In genomic region chrX:40083120-40083978, GRCh38 we compare ENCODE assay signal across 8 cellular contexts. TPM values are rescaled to one million over a fixed set of nuclear protein-coding genes. Genes with fewer than 3 reads are reported as not detected.
A peak's percentile ranks its signal among the peaks of the same experiment; 100 is the strongest.
DNase-seq lines count a peak whose midpoint lies in the region; ATAC-seq and TF ChIP-seq lines count a peak whose summit lies in the region.

No MANE protein-coding gene starts in this region.

- H3K27ac Mint-ChIP-seq in activated B cell treated with CpG ODN at 0.5 μM for 24 hours = no peak overlapping the region

- DNase-seq in activated B cell treated with CpG ODN at 0.5 μM for 24 hours = peak; percentile 25
- peak in 1 of 2 donors; percentile 35 for DNase-seq in heart right ventricle
- DNase-seq in sciatic nerve (ENCODE audit: low spot score) = no peak
- DNase-seq in foreskin melanocyte = no peak
- DNase-seq in globus pallidus (ENCODE audit: low spot score) = no peak

- H3K4me3 Mint-ChIP-seq in activated B cell treated with CpG ODN at 0.5 μM for 24 hours = peak overlapping the region; percentile 71

- H3K4me1 ChIP-seq in heart right ventricle = peaks cover 0 to 69% (median 35%) of the 10 kb centered on the region in 9 donors

- CTCF ChIA-PET in activated B cell treated with CpG ODN at 0.5 μM for 24 hours (lab: Charles Lee) = no interaction called here

- H3K27me3 ChIP-seq in heart right ventricle = peaks cover 0 to 80% (median 0%) of the 10 kb centered on the region in 7 donors

- H3K4me1 Mint-ChIP-seq in activated B cell treated with CpG ODN at 0.5 μM for 24 hours = peaks cover 50% of the 10 kb centered on the region

- no peaks in the 10 kb centered on the region for H3K36me3 ChIP-seq in heart right ventricle

- peak overlapping the region in 1 of 10 donors; percentile 16 for H3K27ac ChIP-seq in heart right ventricle

- H3K9me3 Mint-ChIP-seq in activated B cell treated with CpG ODN at 0.5 μM for 24 hours = no peaks in the 10 kb centered on the region

- no peaks in the 10 kb centered on the region for H3K27me3 Mint-ChIP-seq in activated B cell treated with CpG ODN at 0.5 μM for 24 hours

- intact Hi-C loops in activated B cell treated with CpG ODN at 0.5 μM for 24 hours (cut with micrococcal nuclease) (loop anchor here (1.0 kb wide), 1 partner anchor 13 kb away; no protein-coding TSS in a partner anchor), heart right ventricle (cut with DNase I) (no loop called here), sciatic nerve (cut with DNase I) (no loop called here)

- ATAC-seq in GM19438 (IDR thresholded peaks at IDR 0.05; ENCODE audit: low read depth, unreplicated experiment) (peak; percentile 60), activated B cell treated with CpG ODN at 0.5 μM for 24 hours (ENCODE audit: low read depth) (peak; percentile 71), heart right ventricle (peak; percentile 20 to 59 (median 50)), sciatic nerve (peak; percentile 47), GM19467 (IDR thresholded peaks at IDR 0.05; ENCODE audit: unreplicated experiment) (no peak), GM21786 (IDR thresholded peaks at IDR 0.05; ENCODE audit: unreplicated experiment) (no peak)

- no peaks in the 10 kb centered on the region for H3K9me3 ChIP-seq in heart right ventricle

- H3K4me3 ChIP-seq in heart right ventricle = peak overlapping the region; percentile 23 to 56 (median 42)

- WGBS in heart right ventricle, 2 donors = 2 to 4% methylated on average over 32 to 59 of the region's 61 CpGs

- POLR2A ChIA-PET in activated B cell treated with CpG ODN at 0.5 μM for 24 hours (lab: Charles Lee) = no interaction called here

- peaks cover 14% of the 10 kb centered on the region for H3K36me3 Mint-ChIP-seq in activated B cell treated with CpG ODN at 0.5 μM for 24 hours (ENCODE audit: low read depth)

- TF ChIP-seq CTCF in activated B cell treated with CpG ODN at 0.5 μM for 24 hours (IDR thresholded peaks at IDR 0.05) (no peak), heart right ventricle (IDR thresholded peaks at IDR 0.05) (no peak)

RNA-seq across cellular contexts. Expression of gene BCOR, which starts 14.4 kb away (rescaled TPM):
- 59.3 and 60.4 TPM in 2 replicates for total RNA-seq in activated B cell treated with CpG ODN at 0.5 μM for 24 hours
- 10 to 100 TPM; 12.4 to 27.2 (median 19.9) TPM for total RNA-seq in heart right ventricle
- 10 to 100 TPM in 1 of 2 donors, 1 to 10 TPM in 1; 9.1 to 10.5 TPM for polyA plus RNA-seq in heart right ventricle
- 42.0 TPM for total RNA-seq in sciatic nerve

Comparison
In these comparisons a context has a peak if more than half of its experiments do, and no peak if none do; other contexts are left out.
1. ATAC-seq: peak in GM19438 (single experiment), activated B cell treated with CpG ODN at 0.5 μM for 24 hours (single experiment), heart right ventricle (8 of 8) and sciatic nerve (single experiment); none in GM19467 (single experiment) and GM21786 (single experiment).